Comparison of ENCODE assay signal across 1 cellular context in genomic region chr12:116426391-116427136, GRCh38.
TF ChIP-seq lines count a peak whose summit lies in the region.

No MANE protein-coding gene starts in this region.

TF ChIP-seq in WTC11, 78 proteins besides CTCF, POLR2A, EP300 and RAD21 (continued from another document):
- TF ChIP-seq ZNF281 (CRISPR knock-in tag; IDR thresholded peaks at IDR 0.05): no peak
TF ChIP-seq in WTC11: peak in this region for 2.
